ENCODE assay signal across 20 cellular contexts in genomic region chr6:51430610-51431009, GRCh38.
"Had no signal": no experiment of that assay in that cellular context is flagged by ENCODE, and none has a peak within 500 bp of the region (broad histone marks: within the 10 kb centered on the region; RNA-seq: fewer than 3 reads in every experiment).

No MANE protein-coding gene starts in this region.

- H3K27ac ChIP-seq: coronary artery, dorsolateral prefrontal cortex, esophagus muscularis mucosa, foreskin keratinocyte, gastroesophageal sphincter, heart left ventricle, left lung, lower lobe of right lung had no signal

- FAIRE-seq: endothelial cell of umbilical vein, islet of Langerhans, keratinocyte had no signal

- H3K4me1 ChIP-seq: esophagus muscularis mucosa, foreskin keratinocyte, gastroesophageal sphincter, heart left ventricle, left lung, lower lobe of right lung had no signal

- H3K27me3 ChIP-seq: dorsolateral prefrontal cortex, esophagus muscularis mucosa, foreskin keratinocyte, gastroesophageal sphincter, heart left ventricle, left lung had no signal

- DNase-seq: dermis blood vessel endothelial cell; dorsolateral prefrontal cortex; effector CD4-positive, alpha-beta T cell; effector memory CD4-positive, alpha-beta T cell; foreskin keratinocyte; heart left ventricle; hippocampal formation; left cardiac atrium; left lung; left ventricle myocardium superior; lower lobe of right lung; mesenchymal stem cell; mucosa of descending colon; naive B cell had no signal

- ATAC-seq: foreskin keratinocyte, gastroesophageal sphincter, heart left ventricle, left cardiac atrium, left lung, left ventricle myocardium superior, lower lobe of right lung, mucosa of descending colon had no signal

- H3K36me3 ChIP-seq: esophagus muscularis mucosa, gastroesophageal sphincter, heart left ventricle, left lung, lower lobe of right lung had no signal

- H3K9me3 ChIP-seq: esophagus muscularis mucosa, gastroesophageal sphincter, heart left ventricle, left lung, lower lobe of right lung, mucosa of descending colon had no signal

- H3K4me3 ChIP-seq: coronary artery, dorsolateral prefrontal cortex, esophagus muscularis mucosa, gastroesophageal sphincter, heart left ventricle, left lung, lower lobe of right lung, mucosa of descending colon had no signal
